13 cellular contexts compared by ENCODE assay signal in the genomic region with DNA sequence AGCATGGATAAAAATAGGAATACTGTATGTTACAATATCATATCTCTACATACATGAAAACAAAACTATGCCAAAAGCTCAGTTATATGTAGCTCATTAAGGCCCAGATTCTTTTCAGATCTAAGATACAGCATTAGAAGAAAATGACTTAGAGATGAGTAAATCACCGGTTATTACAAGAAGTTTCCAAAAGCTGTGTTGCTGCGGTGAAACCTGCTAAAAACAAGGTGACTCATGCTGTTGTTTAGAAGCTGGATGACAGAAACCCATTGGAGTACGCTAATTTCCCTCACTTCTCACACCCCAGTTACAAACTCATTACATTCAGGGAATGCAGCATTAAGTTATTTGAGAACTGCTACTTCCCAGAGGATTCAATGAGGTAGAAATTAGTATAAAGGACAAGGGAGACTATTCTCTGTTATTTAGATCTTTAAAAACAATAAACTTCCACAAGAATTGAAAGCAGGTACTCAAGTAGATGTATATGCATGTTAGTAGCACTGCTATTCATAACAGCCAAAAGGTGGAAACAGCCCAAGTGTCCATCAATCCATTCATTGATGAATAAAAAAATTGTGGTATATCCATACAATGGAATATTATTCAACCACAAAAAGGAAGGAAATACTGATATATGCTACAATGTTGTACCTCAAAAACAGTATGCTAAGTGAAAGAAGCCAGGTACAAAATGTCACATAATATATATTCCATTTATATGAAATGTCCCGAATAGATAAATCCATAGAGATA. TPM values are rescaled to one million over a fixed set of nuclear protein-coding genes. Genes with fewer than 3 reads are reported as not detected.
DNase-seq lines count a peak whose midpoint lies in the region; ATAC-seq and TF ChIP-seq lines count a peak whose summit lies in the region.
"Had no signal": no experiment of that assay in that cellular context is flagged by ENCODE, and none has a peak within 500 bp of the region (broad histone marks: within the 10 kb centered on the region; RNA-seq: fewer than 3 reads in every experiment).

No MANE protein-coding gene starts in this region.

- H3K9me3 Mint-ChIP-seq in naive thymus-derived CD4-positive, alpha-beta T cell = peaks cover 0 to 15% (median 5%) of the 10 kb centered on the region in 11 donors

- no peaks in the 10 kb centered on the region for H3K36me3 ChIP-seq in SK-N-MC (ENCODE audit: insufficient read depth, low read length)
- H3K36me3 ChIP-seq in naive thymus-derived CD4-positive, alpha-beta T cell (ENCODE audit: control insufficient read depth in 2 of 3, insufficient read depth in 3 of 3, low read length in 3 of 3) = no peaks in the 10 kb centered on the region

- no peak for ATAC-seq in HG02884 (IDR thresholded peaks at IDR 0.05; ENCODE audit: unreplicated experiment)
- no peak for ATAC-seq in naive thymus-derived CD4-positive, alpha-beta T cell
- ATAC-seq in HG03039 (IDR thresholded peaks at IDR 0.05; ENCODE audit: unreplicated experiment) = no peak

- intact Hi-C loops in naive thymus-derived CD4-positive, alpha-beta T cell (cut with micrococcal nuclease) = no loop called here

- H3K4me1 ChIP-seq in naive thymus-derived CD4-positive, alpha-beta T cell (ENCODE audit: control insufficient read depth in 2 of 2, insufficient read depth in 2 of 2, low read length in 2 of 2) = no peaks in the 10 kb centered on the region

- no peak overlapping the region for H3K4me3 ChIP-seq in AG04449 (ENCODE audit: low read depth, low read length)
- no peak overlapping the region for H3K4me3 ChIP-seq in SK-N-MC
- no peak overlapping the region for H3K4me3 ChIP-seq in naive thymus-derived CD4-positive, alpha-beta T cell (ENCODE audit: low read length)

- no peaks in the 10 kb centered on the region for H3K27me3 Mint-ChIP-seq in naive thymus-derived CD4-positive, alpha-beta T cell
- H3K27me3 Mint-ChIP-seq: activated CD4-positive, alpha-beta T cell treated with anti-CD3 and anti-CD28 coated beads, Interleukin-2, amount 10 ng/mL, durations not matched to agents 7 days and 5 days; progenitor cell of endocrine pancreas had no signal

- no peak overlapping the region for H3K4me3 Mint-ChIP-seq in naive thymus-derived CD4-positive, alpha-beta T cell
- H3K4me3 Mint-ChIP-seq: activated CD4-positive, alpha-beta T cell treated with anti-CD3 and anti-CD28 coated beads, Interleukin-2, amount 10 ng/mL, durations not matched to agents 7 days and 5 days had no signal

- DNase-seq in AG04449 (ENCODE audit: low read depth, low spot score) (peak; percentile 31), AG20443 (ENCODE audit: low spot score) (peak; percentile 56), SK-N-MC (ENCODE audit: low read depth, low spot score) (no peak), fibroblast of gingiva (ENCODE audit: low read depth) (peak; percentile 24)
- no peak for DNase-seq in naive thymus-derived CD4-positive, alpha-beta T cell
- DNase-seq: activated CD4-positive, alpha-beta T cell treated with anti-CD3 and anti-CD28 coated beads, Interleukin-2, amount 10 ng/mL, durations not matched to agents 7 days and 5 days; GOT3; midbrain; NCI-H748 treated with DMSO at 0.1 percent for 48 hours; substantia nigra had no signal

- no peak overlapping the region for H3K27ac Mint-ChIP-seq in naive thymus-derived CD4-positive, alpha-beta T cell
- H3K27ac Mint-ChIP-seq: activated CD4-positive, alpha-beta T cell treated with anti-CD3 and anti-CD28 coated beads, Interleukin-2, amount 10 ng/mL, durations not matched to agents 7 days and 5 days; progenitor cell of endocrine pancreas had no signal

- CTCF ChIA-PET in AG04449 (lab: Yijun Ruan, JAX) = interaction anchor here (0.7 to 1.6 kb wide), 2 partner anchors 10 to 12 kb away, joined by 3 read pairs; no protein-coding TSS in a partner anchor
- CTCF ChIA-PET in naive thymus-derived CD4-positive, alpha-beta T cell (lab: Charles Lee) = interaction anchor here (1.2 kb wide), 1 partner anchor 166 kb away, joined by 6 read pairs; no protein-coding TSS in a partner anchor

- H3K36me3 Mint-ChIP-seq in naive thymus-derived CD4-positive, alpha-beta T cell = peaks cover 0 to 32% (median 13%) of the 10 kb centered on the region in 5 donors

- peaks cover 0 to 17% (median 0%) of the 10 kb centered on the region in 7 donors for H3K4me1 Mint-ChIP-seq in naive thymus-derived CD4-positive, alpha-beta T cell

- H3K9me3 ChIP-seq in SK-N-MC (ENCODE audit: low read depth, low read length) = peaks cover 8% of the 10 kb centered on the region; the same call in 1 of the 2 replicates
- no peaks in the 10 kb centered on the region for H3K9me3 ChIP-seq in naive thymus-derived CD4-positive, alpha-beta T cell (ENCODE audit: control insufficient read depth in 2 of 3, low read length in 3 of 3)

- H3K9ac ChIP-seq in SK-N-MC (ENCODE audit: insufficient read length) = no peak overlapping the region

- TF ChIP-seq CTCF in AG04449 (IDR thresholded peaks at IDR 0.05; ENCODE audit: insufficient read depth, low read length, missing control alignments) = no peak

- 0 out of 2 replicates have a peak overlapping the region, but pooled peaks have one; percentile 70 for H3K27ac ChIP-seq in SK-N-MC
- H3K27ac ChIP-seq in naive thymus-derived CD4-positive, alpha-beta T cell (ENCODE audit: low read depth, low read length) = no peak overlapping the region

- POLR2A ChIA-PET in AG04449 (lab: Yijun Ruan, JAX) = no interaction called here
- POLR2A ChIA-PET in naive thymus-derived CD4-positive, alpha-beta T cell (lab: Charles Lee) = no interaction called here

- no peaks in the 10 kb centered on the region for H3K27me3 ChIP-seq in naive thymus-derived CD4-positive, alpha-beta T cell (ENCODE audit: control insufficient read depth in 2 of 2, insufficient read depth in 2 of 2, low read length in 2 of 2)

RNA-seq across cellular contexts. Expression of a gene that starts 32.6 kb away (rescaled TPM):
- total RNA-seq in naive thymus-derived CD4-positive, alpha-beta T cell = 10 to 100 TPM in 1 of 5 experiments, 1 to 10 TPM in 4; 1.5 to 10.8 (median 2.0) TPM
- 1 to 10 TPM; 3.2 to 5.5 TPM for polyA plus RNA-seq in naive thymus-derived CD4-positive, alpha-beta T cell

RNA-seq across cellular contexts. Expression of a gene that starts 32.9 kb away (rescaled TPM):
- 10 to 100 TPM; 34.2 to 55.8 (median 40.3) TPM for total RNA-seq in naive thymus-derived CD4-positive, alpha-beta T cell
- polyA plus RNA-seq in naive thymus-derived CD4-positive, alpha-beta T cell = 10 to 100 TPM; 44.2 to 58.2 TPM

Comparison
In these comparisons a context has a peak if more than half of its experiments do, and no peak if none do; other contexts are left out.
1. DNase-seq: peak in AG04449 (single experiment), AG20443 (single experiment) and fibroblast of gingiva (single experiment); none in SK-N-MC (single experiment) and naive thymus-derived CD4-positive, alpha-beta T cell (0 of 9).